ENCODE assay signal across 24 cellular contexts in genomic region chr2:237067985-237068576, GRCh38. TPM values are rescaled to one million over a fixed set of nuclear protein-coding genes. Genes with fewer than 3 reads are reported as not detected.
DNase-seq lines count a peak whose midpoint lies in the region; ATAC-seq and TF ChIP-seq lines count a peak whose summit lies in the region.
"Had no signal": no experiment of that assay in that cellular context is flagged by ENCODE, and none has a peak within 500 bp of the region (broad histone marks: within the 10 kb centered on the region; RNA-seq: fewer than 3 reads in every experiment).

No MANE protein-coding gene starts in this region.

- no peaks in the 10 kb centered on the region for H3K27me3 Mint-ChIP-seq in type B pancreatic cell
- no peaks in the 10 kb centered on the region for H3K27me3 Mint-ChIP-seq in natural killer cell (ENCODE audit: low read depth in 2 of 2)
- H3K27me3 Mint-ChIP-seq: activated naive CD4-positive, alpha-beta T cell treated with anti-CD3 and anti-CD28 coated beads, Interleukin-2, amount 10 ng/mL, durations not matched to agents 7 days and 5 days had no signal

- TF ChIP-seq CTCF in choroid plexus epithelial cell (conservative IDR thresholded peaks at IDR 0.05; ENCODE audit: low read depth, low read length) (peak; percentile 47), type B pancreatic cell (conservative IDR thresholded peaks at IDR 0.05) (peak; percentile 22), natural killer cell (IDR thresholded peaks at IDR 0.05) (no peak)

- ATAC-seq in natural killer cell (no peak), GM18907 (IDR thresholded peaks at IDR 0.05; ENCODE audit: unreplicated experiment) (no peak)
- ATAC-seq: activated T-cell treated with anti-CD3 and anti-CD28 coated beads, Interleukin-2, amount 50 U/mL, for 4 hours; gastrocnemius medialis had no signal

- DNase-seq in DMS 273 (lab: John Stamatoyannopoulos, UW; ENCODE audit: unreplicated experiment) (peak; percentile 21), DMS 273 treated with DMSO at 0.1 percent for 48 hours (lab: John Stamatoyannopoulos, UW) (no peak), choroid plexus epithelial cell (ENCODE audit: low read depth) (peak; percentile 48), lung microvascular endothelial cell (ENCODE audit: low read depth in 2 of 2) (peak; percentile 28 to 34), type B pancreatic cell (ENCODE audit: extremely low spot score, unreplicated experiment) (no peak), natural killer cell (no peak), islet precursor cell (no peak)
- DNase-seq: activated CD8-positive, alpha-beta memory T cell treated with anti-CD3 and anti-CD28 coated beads for 24 hours; activated naive CD4-positive, alpha-beta T cell treated with anti-CD3 and anti-CD28 coated beads, Interleukin-2, amount 10 ng/mL, durations not matched to agents 7 days and 5 days; activated T-cell treated with anti-CD3 and anti-CD28 coated beads, Interleukin-2, amount 50 U/mL, for 4 hours; aorta; BE2C; gastrocnemius medialis; kidney; MG63; NCI-H1436 treated with DMSO at 0.1 percent for 48 hours; NCI-H2171; NCI-H526 treated with DMSO at 0.1 percent for 48 hours; spleen; stimulated activated CD4-positive, alpha-beta T cell treated with anti-CD3 and anti-CD28 coated beads, Interleukin-4, amount 100 ng/mL, for 4 hours; SW 1271; uterus had no signal

- H3K9me3 Mint-ChIP-seq in type B pancreatic cell (peaks cover 8% of the 10 kb centered on the region), natural killer cell (no peaks in the 10 kb centered on the region)
- H3K9me3 Mint-ChIP-seq: activated naive CD4-positive, alpha-beta T cell treated with anti-CD3 and anti-CD28 coated beads, Interleukin-2, amount 10 ng/mL, durations not matched to agents 7 days and 5 days; activated T-cell treated with anti-CD3 and anti-CD28 coated beads, Interleukin-2, amount 50 U/mL, for 4 hours had no signal

- intact Hi-C loops in natural killer cell (cut with micrococcal nuclease), result no loop called here

- peaks cover 10% of the 10 kb centered on the region for H3K4me1 Mint-ChIP-seq in type B pancreatic cell (ENCODE audit: unreplicated experiment)
- H3K4me1 Mint-ChIP-seq in natural killer cell, result no peaks in the 10 kb centered on the region
- H3K4me1 Mint-ChIP-seq: activated naive CD4-positive, alpha-beta T cell treated with anti-CD3 and anti-CD28 coated beads, Interleukin-2, amount 10 ng/mL, durations not matched to agents 7 days and 5 days had no signal

- H3K27ac Mint-ChIP-seq in type B pancreatic cell (no peak overlapping the region), natural killer cell (no peak overlapping the region)
- H3K27ac Mint-ChIP-seq: activated naive CD4-positive, alpha-beta T cell treated with anti-CD3 and anti-CD28 coated beads, Interleukin-2, amount 10 ng/mL, durations not matched to agents 7 days and 5 days; neural progenitor cell had no signal

- H3K36me3 Mint-ChIP-seq in type B pancreatic cell (peaks cover 10% of the 10 kb centered on the region), natural killer cell (no peaks in the 10 kb centered on the region)
- H3K36me3 Mint-ChIP-seq: activated naive CD4-positive, alpha-beta T cell treated with anti-CD3 and anti-CD28 coated beads, Interleukin-2, amount 10 ng/mL, durations not matched to agents 7 days and 5 days; neural progenitor cell had no signal

- no peak overlapping the region for H3K4me3 Mint-ChIP-seq in type B pancreatic cell
- no peak overlapping the region for H3K4me3 Mint-ChIP-seq in natural killer cell
- H3K4me3 Mint-ChIP-seq: activated naive CD4-positive, alpha-beta T cell treated with anti-CD3 and anti-CD28 coated beads, Interleukin-2, amount 10 ng/mL, durations not matched to agents 7 days and 5 days; activated T-cell treated with anti-CD3 and anti-CD28 coated beads, Interleukin-2, amount 50 U/mL, for 4 hours; neural progenitor cell had no signal

- no peak overlapping the region for H3K4me3 ChIP-seq in choroid plexus epithelial cell (ENCODE audit: low read depth, low read length)
- H3K4me3 ChIP-seq: gastrocnemius medialis, MG63, neural progenitor cell, spleen, uterus had no signal

RNA-seq across cellular contexts. Expression of gene COPS8, which starts 17.6 kb away (rescaled TPM):
- total RNA-seq in lung microvascular endothelial cell (45.4 and 53.0 TPM in 2 replicates), type B pancreatic cell (ENCODE audit: low replicate concordance) (30.2 and 59.3 TPM in 2 replicates), natural killer cell (10 to 100 TPM; 51.8 to 57.9 (median 53.9) TPM)

Comparison
In these comparisons a context has a peak if more than half of its experiments do, and no peak if none do; other contexts are left out.
1. DNase-seq: peak in DMS 273 (single experiment), choroid plexus epithelial cell (single experiment) and lung microvascular endothelial cell (2 of 2); none in DMS 273 treated with DMSO at 0.1 percent for 48 hours (single experiment), type B pancreatic cell (single experiment), natural killer cell (single experiment) and islet precursor cell (single experiment).